Comparison of ENCODE assay signal across 17 cellular contexts in genomic region chr13:20940083-20940482, GRCh38. TPM values are rescaled to one million over a fixed set of nuclear protein-coding genes. Genes with fewer than 3 reads are reported as not detected.
DNase-seq lines count a peak whose midpoint lies in the region; ATAC-seq and TF ChIP-seq lines count a peak whose summit lies in the region.
"Had no signal": no experiment of that assay in that cellular context is flagged by ENCODE, and none has a peak within 500 bp of the region (broad histone marks: within the 10 kb centered on the region; RNA-seq: fewer than 3 reads in every experiment).

No MANE protein-coding gene starts in this region.

- intact Hi-C loops in lower lobe of right lung (cut with DNase I): no loop called here
- intact Hi-C loops in natural killer cell (cut with micrococcal nuclease): no loop called here

- H3K27ac ChIP-seq in AG04450 (ENCODE audit: low read depth, low read length) (no peak overlapping the region), lower lobe of right lung (peak overlapping the region; percentile 31), foreskin keratinocyte (no peak overlapping the region)
- H3K27ac ChIP-seq: BLaER1 treated with 17β-estradiol and CSF1 and Interleukin-3, amounts not matched to agents 10 nM and 100 nM; SJSA1 had no signal

- H3K4me3 ChIP-seq in AG04450 (ENCODE audit: low read depth, low read length): no peak overlapping the region
- H3K4me3 ChIP-seq in choroid plexus epithelial cell (ENCODE audit: low read depth, low read length): no peak overlapping the region
- no peak overlapping the region for H3K4me3 ChIP-seq in lower lobe of right lung
- H3K4me3 ChIP-seq: BLaER1 treated with 17β-estradiol and CSF1 and Interleukin-3, amounts not matched to agents 10 nM and 100 nM; SJSA1 had no signal

- H3K4me1 ChIP-seq in lower lobe of right lung (peaks cover 8% of the 10 kb centered on the region), foreskin keratinocyte (no peaks in the 10 kb centered on the region)

- H3K9me3 Mint-ChIP-seq in natural killer cell: no peaks in the 10 kb centered on the region
- H3K9me3 Mint-ChIP-seq: activated T-cell treated with anti-CD3 and anti-CD28 coated beads, Interleukin-2, amount 50 U/mL, for 24 hours had no signal

- no peaks in the 10 kb centered on the region for H3K36me3 ChIP-seq in lower lobe of right lung
- H3K36me3 ChIP-seq: BLaER1 treated with 17β-estradiol and CSF1 and Interleukin-3, amounts not matched to agents 10 nM and 100 nM; SJSA1 had no signal

- peaks cover 5% of the 10 kb centered on the region in 2 donors for H3K4me1 Mint-ChIP-seq in natural killer cell

- no peaks in the 10 kb centered on the region for H3K9me3 ChIP-seq in AG04450 (ENCODE audit: control insufficient read depth, insufficient read depth, low read length)
- H3K9me3 ChIP-seq in lower lobe of right lung: no peaks in the 10 kb centered on the region
- H3K9me3 ChIP-seq: BLaER1 treated with 17β-estradiol and CSF1 and Interleukin-3, amounts not matched to agents 10 nM and 100 nM; SJSA1 had no signal

- no peak for TF ChIP-seq CTCF in AG04450 (IDR thresholded peaks at IDR 0.05; ENCODE audit: low read depth, low read length)
- no peak for TF ChIP-seq CTCF in choroid plexus epithelial cell (conservative IDR thresholded peaks at IDR 0.05; ENCODE audit: low read depth, low read length)
- no peak for TF ChIP-seq CTCF in lower lobe of right lung (IDR thresholded peaks at IDR 0.05)
- no peak for TF ChIP-seq CTCF in foreskin keratinocyte (conservative IDR thresholded peaks at IDR 0.05)
- no peak for TF ChIP-seq CTCF in natural killer cell (IDR thresholded peaks at IDR 0.05)

- no peaks in the 10 kb centered on the region for H3K27me3 ChIP-seq in AG04450 (ENCODE audit: control insufficient read depth, insufficient read depth, low read length)
- H3K27me3 ChIP-seq in lower lobe of right lung (ENCODE audit: low read depth): no peaks in the 10 kb centered on the region
- H3K27me3 ChIP-seq in foreskin keratinocyte: no peaks in the 10 kb centered on the region
- H3K27me3 ChIP-seq: BLaER1 treated with 17β-estradiol and CSF1 and Interleukin-3, amounts not matched to agents 10 nM and 100 nM; SJSA1 had no signal

- no peak overlapping the region for H3K27ac Mint-ChIP-seq in natural killer cell
- H3K27ac Mint-ChIP-seq: activated naive CD8-positive, alpha-beta T cell; activated T-cell treated with anti-CD3 and anti-CD28 coated beads, Interleukin-2, amount 50 U/mL, for 24 hours had no signal

- POLR2A ChIA-PET in AG04450 (lab: Yijun Ruan, JAX): no interaction called here

- peak; percentile 4 for DNase-seq in AG04450 (ENCODE audit: low read depth, low spot score)
- DNase-seq in GM04504 (ENCODE audit: low read depth): peak; percentile 35
- DNase-seq in choroid plexus epithelial cell (ENCODE audit: low read depth): peak; percentile 84
- DNase-seq in lower lobe of right lung: no peak
- DNase-seq in foreskin keratinocyte: no peak
- no peak for DNase-seq in NCI-H1417 (lab: John Stamatoyannopoulos, UW)
- no peak for DNase-seq in C1 segment of cervical spinal cord (lab: John Stamatoyannopoulos, UW)
- DNase-seq in natural killer cell: no peak
- DNase-seq: activated CD4-positive, alpha-beta T cell treated with anti-CD3 and anti-CD28 coated beads, Interleukin-2, amount 50 U/mL, for 4 hours; activated T-cell treated with anti-CD3 and anti-CD28 coated beads, Interleukin-2, amount 50 U/mL, for 24 hours; hippocampal formation; Kasumi-1; NCI-H1930; NCI-H510A treated with DMSO at 0.1 percent for 48 hours had no signal

- CTCF ChIA-PET in AG04450 (lab: Charles Lee): interaction anchor here (0.7 to 1.5 kb wide), 2 partner anchors 15 to 537 kb away, joined by 3 to 6 read pairs; no protein-coding TSS in a partner anchor

- H3K27me3 Mint-ChIP-seq in natural killer cell (ENCODE audit: low read depth in 2 of 2): peaks cover 16 to 17% of the 10 kb centered on the region in 2 donors

- ATAC-seq in lower lobe of right lung: peak in 1 of 2 donors; percentile 24
- ATAC-seq in foreskin keratinocyte: no peak
- ATAC-seq in natural killer cell: no peak

- H3K36me3 Mint-ChIP-seq in natural killer cell: no peaks in the 10 kb centered on the region
- H3K36me3 Mint-ChIP-seq: activated naive CD8-positive, alpha-beta T cell had no signal

- H3K4me3 Mint-ChIP-seq in natural killer cell: no peak overlapping the region
- H3K4me3 Mint-ChIP-seq: activated naive CD8-positive, alpha-beta T cell; activated T-cell treated with anti-CD3 and anti-CD28 coated beads, Interleukin-2, amount 50 U/mL, for 24 hours had no signal

RNA-seq across cellular contexts. Expression of gene XPO4, which starts 37.5 kb away (rescaled TPM):
- polyA plus RNA-seq in AG04450 (2011; rRNA removed): 10.9 and 14.4 TPM in 2 replicates
- 13.1 and 25.0 TPM in 2 replicates for polyA minus RNA-seq in AG04450 (2011; rRNA and poly(A)+ RNA removed)
- 17.1 TPM for total RNA-seq in lower lobe of right lung
- total RNA-seq in foreskin keratinocyte: 21.1 and 22.5 TPM in 2 replicates
- 3.3 and 3.6 TPM in 2 replicates for polyA plus RNA-seq in foreskin keratinocyte
- 10 to 100 TPM; 11.7 to 19.8 (median 19.7) TPM for total RNA-seq in natural killer cell

Comparison
In these comparisons a context has a peak if more than half of its experiments do, and no peak if none do; other contexts are left out.
1. DNase-seq: peak in AG04450 (single experiment), GM04504 (single experiment) and choroid plexus epithelial cell (single experiment); none in lower lobe of right lung (single experiment), foreskin keratinocyte (0 of 2), NCI-H1417 (0 of 3), C1 segment of cervical spinal cord (0 of 14) and natural killer cell (single experiment).